ENCODE assay signal across 24 cellular contexts in the genomic region with DNA sequence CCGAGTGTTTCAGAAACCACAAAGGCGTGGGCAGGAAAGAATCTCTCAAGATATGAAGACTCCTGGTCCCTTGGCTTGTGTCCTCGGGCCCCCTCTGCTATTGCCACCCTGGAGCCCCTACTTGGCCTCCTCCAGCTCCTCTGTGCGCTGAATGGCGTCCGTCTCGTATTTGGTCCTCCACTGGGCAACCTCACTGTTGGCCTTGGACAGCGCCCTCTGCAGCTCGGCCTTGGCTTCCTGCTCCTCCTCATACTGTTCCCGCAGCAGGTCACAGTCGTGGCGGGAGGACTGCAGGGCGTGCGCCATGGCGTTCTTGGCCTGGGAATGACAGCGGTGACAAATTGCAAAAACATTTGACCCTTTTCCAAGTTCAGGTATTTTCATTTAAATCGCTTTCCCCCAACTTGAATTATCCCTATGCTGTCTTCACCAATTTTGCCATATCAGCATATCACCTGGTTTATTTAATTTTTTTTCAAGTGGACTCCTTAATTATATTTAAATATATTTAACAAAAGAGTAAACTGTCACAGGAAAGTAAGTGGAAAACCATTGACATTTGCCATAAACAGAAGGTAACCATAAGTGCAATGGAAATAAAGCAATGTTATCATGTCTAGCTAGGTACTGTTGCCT. TPM values are rescaled to one million over a fixed set of nuclear protein-coding genes. Genes with fewer than 3 reads are reported as not detected.
"Had no signal": no experiment of that assay in that cellular context is flagged by ENCODE, and none has a peak within 500 bp of the region (broad histone marks: within the 10 kb centered on the region; RNA-seq: fewer than 3 reads in every experiment).

No MANE protein-coding gene starts in this region.

- H3K4me1 Mint-ChIP-seq: activated naive CD4-positive, alpha-beta T cell treated with anti-CD3 and anti-CD28 coated beads, Interleukin-2, amount 10 ng/mL, durations not matched to agents 7 days and 5 days; T-helper 17 cell had no signal

- ATAC-seq: activated CD4-positive, CD25-positive, alpha-beta regulatory T cell treated with anti-CD3 and anti-CD28 coated beads, Interleukin-2, amount 50 U/mL, for 24 hours; activated CD8-positive, alpha-beta T cell treated with anti-CD3 and anti-CD28 coated beads for 36 hours; activated T-cell treated with anti-CD3 and anti-CD28 coated beads, Interleukin-2, amount 50 U/mL, for 72 hours; T-helper 17 cell had no signal

- H3K27me3 Mint-ChIP-seq: activated naive CD4-positive, alpha-beta T cell treated with anti-CD3 and anti-CD28 coated beads, Interleukin-2, amount 10 ng/mL, durations not matched to agents 7 days and 5 days had no signal

- H3K36me3 ChIP-seq: brain microvascular endothelial cell, cardiac muscle cell, MG63, Peyer's patch had no signal

- H3K36me3 Mint-ChIP-seq: activated naive CD4-positive, alpha-beta T cell treated with anti-CD3 and anti-CD28 coated beads, Interleukin-2, amount 10 ng/mL, durations not matched to agents 7 days and 5 days; activated naive CD8-positive, alpha-beta T cell treated with anti-CD3 and anti-CD28 coated beads for 36 hours had no signal

- H3K9me3 Mint-ChIP-seq: activated CD8-positive, alpha-beta T cell treated with anti-CD3 and anti-CD28 coated beads for 36 hours; activated naive CD8-positive, alpha-beta T cell treated with anti-CD3 and anti-CD28 coated beads for 36 hours; activated T-cell treated with anti-CD3 and anti-CD28 coated beads, Interleukin-2, amount 50 U/mL, for 72 hours; activated T-helper 2 cell treated with anti-CD3 and anti-CD28 coated beads, Interferon-gamma antibody, Interleukin-2, Interleukin-4, amounts not matched to agents 10 μg/mL and 5 μg/mL and 100 μg/mL, durations not matched to agents 14 hours and 24 hours and 36 hours had no signal

- H3K4me1 ChIP-seq: Peyer's patch had no signal

- H3K4me3 Mint-ChIP-seq: activated CD8-positive, alpha-beta T cell treated with anti-CD3 and anti-CD28 coated beads for 36 hours; activated naive CD4-positive, alpha-beta T cell treated with anti-CD3 and anti-CD28 coated beads, Interleukin-2, amount 10 ng/mL, durations not matched to agents 7 days and 5 days; activated naive CD8-positive, alpha-beta T cell treated with anti-CD3 and anti-CD28 coated beads for 36 hours; activated T-cell treated with anti-CD3 and anti-CD28 coated beads, Interleukin-2, amount 50 U/mL, for 72 hours; T-helper 17 cell had no signal

- H3K27me3 ChIP-seq: brain microvascular endothelial cell, cardiac muscle cell, MG63, Peyer's patch had no signal

- DNase-seq: activated CD4-positive, alpha-beta T cell treated with anti-CD3 and anti-CD28 coated beads for 4 hours; activated CD8-positive, alpha-beta memory T cell treated with anti-CD3 and anti-CD28 coated beads, Interleukin-2, amount 50 U/mL, for 4 hours; activated CD8-positive, alpha-beta T cell treated with anti-CD3 and anti-CD28 coated beads for 36 hours; activated gamma-delta T cell treated with Interleukin-2 at 50 U/mL for 16 hours; activated naive CD4-positive, alpha-beta T cell treated with anti-CD3 and anti-CD28 coated beads, Interleukin-2, amount 10 ng/mL, durations not matched to agents 7 days and 5 days; activated naive CD8-positive, alpha-beta T cell treated with anti-CD3 and anti-CD28 coated beads for 36 hours; activated T-cell treated with anti-CD3 and anti-CD28 coated beads, Interleukin-2, amount 50 U/mL, for 72 hours; brain microvascular endothelial cell; MG63; MV-4-11; NCI-H1105; NCI-H1436; NCI-H187; NCI-H2081; NCI-H510A treated with DMSO at 0.1 percent for 48 hours; NCI-H69; NK-92 treated with Interleukin-12 subunit alpha and Interleukin-12 subunit beta, amount 100 ng/mL, for 24 hours; Peyer's patch; SHP77 treated with DMSO at 0.1 percent for 48 hours; T-helper 17 cell; T-helper 9 cell had no signal

- H3K27ac ChIP-seq: brain microvascular endothelial cell, cardiac muscle cell, Peyer's patch had no signal

- H3K4me3 ChIP-seq: cardiac muscle cell, MG63, Peyer's patch had no signal

- H3K9me3 ChIP-seq: MG63, Peyer's patch had no signal

- H3K27ac Mint-ChIP-seq: activated CD8-positive, alpha-beta T cell treated with anti-CD3 and anti-CD28 coated beads for 36 hours; activated naive CD4-positive, alpha-beta T cell treated with anti-CD3 and anti-CD28 coated beads, Interleukin-2, amount 10 ng/mL, durations not matched to agents 7 days and 5 days; activated naive CD8-positive, alpha-beta T cell treated with anti-CD3 and anti-CD28 coated beads for 36 hours; activated T-cell treated with anti-CD3 and anti-CD28 coated beads, Interleukin-2, amount 50 U/mL, for 72 hours; activated T-helper 2 cell treated with anti-CD3 and anti-CD28 coated beads, Interferon-gamma antibody, Interleukin-2, Interleukin-4, amounts not matched to agents 10 μg/mL and 5 μg/mL and 100 μg/mL, durations not matched to agents 14 hours and 24 hours and 36 hours; T-helper 17 cell had no signal

RNA-seq across cellular contexts. Expression of a gene that starts 59.7 kb away (rescaled TPM):
- total RNA-seq: activated CD8-positive, alpha-beta T cell treated with anti-CD3 and anti-CD28 coated beads for 36 hours; activated naive CD8-positive, alpha-beta T cell treated with anti-CD3 and anti-CD28 coated beads for 36 hours; activated T-cell treated with anti-CD3 and anti-CD28 coated beads, Interleukin-2, amount 50 U/mL, for 72 hours; activated T-helper 2 cell treated with anti-CD3 and anti-CD28 coated beads, Interferon-gamma antibody, Interleukin-2, Interleukin-4, amounts not matched to agents 10 μg/mL and 5 μg/mL and 100 μg/mL, durations not matched to agents 14 hours and 24 hours and 36 hours; T-helper 17 cell had no signal
- polyA plus RNA-seq: cardiac muscle cell had no signal
